Comparison of ENCODE assay signal across 15 cellular contexts in genomic region chr6:168451805-168452204, GRCh38. TPM values are rescaled to one million over a fixed set of nuclear protein-coding genes. Genes with fewer than 3 reads are reported as not detected.
A peak's percentile ranks its signal among the peaks of the same experiment; 100 is the strongest.
DNase-seq lines count a peak whose midpoint lies in the region; ATAC-seq, FAIRE-seq and TF ChIP-seq lines count a peak whose summit lies in the region.
"Had no signal": no experiment of that assay in that cellular context is flagged by ENCODE, and none has a peak within 500 bp of the region (broad histone marks: within the 10 kb centered on the region; RNA-seq: fewer than 3 reads in every experiment).

No MANE protein-coding gene starts in this region.

- intact Hi-C loops in lower lobe of right lung (cut with DNase I): no loop called here

- no peaks in the 10 kb centered on the region for H3K4me1 ChIP-seq in lower lobe of right lung

- DNase-seq in COLO668 (lab: John Stamatoyannopoulos, UW; ENCODE audit: unreplicated experiment) (peak; percentile 9), bronchial epithelial cell (ENCODE audit: low read depth) (no peak), lower lobe of right lung (no peak), HUDEP-2 (lab: John Stamatoyannopoulos, UW; ENCODE audit: unreplicated experiment in 76 of 76) (no peak), omental fat pad (ENCODE audit: low spot score) (no peak), left lobe of liver (ENCODE audit: low spot score) (no peak)
- DNase-seq: activated CD4-positive, CD25-positive, alpha-beta regulatory T cell treated with anti-CD3 and anti-CD28 coated beads, Interleukin-2, amount 50 U/mL, for 72 hours; activated T-cell treated with anti-CD3 and anti-CD28 coated beads, Interleukin-2, amount 50 U/mL, for 48 hours; C1 segment of cervical spinal cord; erythroblast; naive thymus-derived CD8-positive, alpha-beta T cell; NCI-H446 had no signal

- H3K4me3 ChIP-seq in bronchial epithelial cell (ENCODE audit: low read depth, low read length): no peak overlapping the region
- H3K4me3 ChIP-seq in lower lobe of right lung: no peak overlapping the region

- no peak overlapping the region for H3K27ac ChIP-seq in lower lobe of right lung

- no peak for FAIRE-seq in bronchial epithelial cell (lab: Jason Lieb, UNC)
- FAIRE-seq: astrocyte had no signal

- H3K9me3 ChIP-seq in lower lobe of right lung: no peaks in the 10 kb centered on the region

- H3K36me3 ChIP-seq in bronchial epithelial cell (ENCODE audit: control insufficient read depth, insufficient read depth, low read length) (no peaks in the 10 kb centered on the region), lower lobe of right lung (no peaks in the 10 kb centered on the region)

- TF ChIP-seq CTCF in LNCAP (IDR thresholded peaks at IDR 0.05): peak; percentile 47
- peak; percentile 21 for TF ChIP-seq CTCF in bronchial epithelial cell (IDR thresholded peaks at IDR 0.05; ENCODE audit: insufficient read depth, low read length, severe bottlenecking)
- TF ChIP-seq CTCF in lower lobe of right lung (IDR thresholded peaks at IDR 0.05): peak; percentile 24
- no peak for TF ChIP-seq CTCF in omental fat pad (IDR thresholded peaks at IDR 0.05)

- H3K27me3 ChIP-seq in bronchial epithelial cell (ENCODE audit: control insufficient read depth, insufficient read depth, low read length) (no peaks in the 10 kb centered on the region), lower lobe of right lung (ENCODE audit: low read depth) (peaks cover 8% of the 10 kb centered on the region)

- no peak for ATAC-seq in lower lobe of right lung
- ATAC-seq in omental fat pad (ENCODE audit: low FRiP score): no peak
- no peak for ATAC-seq in left lobe of liver
- no peak for ATAC-seq in HG03095 (IDR thresholded peaks at IDR 0.05; ENCODE audit: unreplicated experiment)
- ATAC-seq: naive thymus-derived CD8-positive, alpha-beta T cell had no signal

RNA-seq across cellular contexts. Expression of gene SMOC2, which starts 10.8 kb away (rescaled TPM):
- total RNA-seq in bronchial epithelial cell (0.53 and 0.90 TPM in 2 replicates), lower lobe of right lung (12.6 TPM), omental fat pad (100 to 1,000 TPM in 2 of 4 donors, 10 to 100 TPM in 2; 53.1 to 164 (median 102) TPM), left lobe of liver (0.68 TPM)
- total RNA-seq: naive thymus-derived CD8-positive, alpha-beta T cell had no signal

Comparison
In these comparisons a context has a peak if more than half of its experiments do, and no peak if none do; other contexts are left out.
1. CTCF ChIP-seq: peak in LNCAP (single experiment), bronchial epithelial cell (single experiment) and lower lobe of right lung (single experiment); none in omental fat pad (0 of 3).